ENCODE assay signal across 36 cellular contexts in the genomic region with DNA sequence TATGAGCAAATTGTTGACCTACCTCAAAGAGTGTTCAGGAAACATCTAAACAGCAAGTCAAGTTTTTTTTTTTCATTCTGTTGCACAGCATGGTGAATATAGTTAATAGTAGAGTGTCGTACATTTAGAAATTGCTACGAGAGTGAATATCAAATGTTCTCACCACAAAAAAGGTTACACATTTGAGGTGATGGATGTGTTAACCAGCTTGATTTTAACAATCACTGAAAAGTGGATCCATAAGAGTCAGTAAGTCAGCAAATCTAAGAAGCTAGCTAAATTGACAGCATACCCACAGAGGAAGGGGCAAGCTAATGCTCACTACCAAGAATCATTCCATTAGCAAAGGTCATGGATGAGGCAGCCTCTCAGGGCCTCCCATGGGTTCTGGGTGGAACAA.
"Had no signal": no experiment of that assay in that cellular context is flagged by ENCODE, and none has a peak within 500 bp of the region (broad histone marks: within the 10 kb centered on the region; RNA-seq: fewer than 3 reads in every experiment).

No MANE protein-coding gene starts in this region.

- H3K9me3 Mint-ChIP-seq: activated CD4-positive, alpha-beta T cell treated with anti-CD3 and anti-CD28 coated beads, Interleukin-2, amount 10 ng/mL, durations not matched to agents 7 days and 5 days; activated naive CD4-positive, alpha-beta T cell treated with anti-CD3 and anti-CD28 coated beads, Interleukin-2, amount 50 U/mL, for 24 hours; activated naive CD8-positive, alpha-beta T cell treated with anti-CD3 and anti-CD28 coated beads, Interleukin-2, amount 10 ng/mL, durations not matched to agents 7 days and 5 days; activated naive CD8-positive, alpha-beta T cell treated with anti-CD3 and anti-CD28 coated beads, Interleukin-2, amount 50 U/mL, for 24 hours; activated T-helper 2 cell treated with anti-CD3 and anti-CD28 coated beads, Interferon-gamma antibody, Interleukin-2, Interleukin-4, amounts not matched to agents 10 μg/mL and 5 μg/mL and 100 μg/mL, durations not matched to agents 14 hours and 24 hours and 36 hours; brain; T-helper 1 cell treated with Interleukin-12 subunit alpha and Interleukin-12 subunit beta and Interleukin-4 antibody, amounts not matched to agents 30 μg/mL and 1 μg/mL, for 36 hours; T-helper 2 cell treated with Interferon-gamma antibody and Interleukin-4, amounts not matched to agents 5 μg/mL and 100 μg/mL, for 36 hours; WTC11 had no signal

- H3K4me1 Mint-ChIP-seq: activated CD4-positive, alpha-beta memory T cell treated with anti-CD3 and anti-CD28 coated beads, Interleukin-2, amount 10 ng/mL, durations not matched to agents 7 days and 5 days; activated CD4-positive, alpha-beta T cell treated with anti-CD3 and anti-CD28 coated beads for 36 hours; activated CD4-positive, alpha-beta T cell treated with anti-CD3 and anti-CD28 coated beads, Interleukin-2, amount 10 ng/mL, durations not matched to agents 7 days and 5 days; activated CD8-positive, alpha-beta memory T cell treated with anti-CD3 and anti-CD28 coated beads, Interleukin-2, amount 10 ng/mL, durations not matched to agents 7 days and 5 days; activated naive CD4-positive, alpha-beta T cell treated with anti-CD3 and anti-CD28 coated beads, Interleukin-2, amount 10 ng/mL, durations not matched to agents 7 days and 5 days; activated naive CD4-positive, alpha-beta T cell treated with anti-CD3 and anti-CD28 coated beads, Interleukin-2, amount 50 U/mL, for 24 hours; activated naive CD8-positive, alpha-beta T cell treated with anti-CD3 and anti-CD28 coated beads, Interleukin-2, amount 10 ng/mL, durations not matched to agents 7 days and 5 days; activated naive CD8-positive, alpha-beta T cell treated with anti-CD3 and anti-CD28 coated beads, Interleukin-2, amount 50 U/mL, for 24 hours; brain; central memory CD8-positive, alpha-beta T cell; WTC11 had no signal

- H3K27me3 Mint-ChIP-seq: activated CD4-positive, alpha-beta memory T cell treated with anti-CD3 and anti-CD28 coated beads, Interleukin-2, amount 10 ng/mL, durations not matched to agents 7 days and 5 days; activated CD4-positive, alpha-beta T cell treated with anti-CD3 and anti-CD28 coated beads for 36 hours; activated CD4-positive, alpha-beta T cell treated with anti-CD3 and anti-CD28 coated beads, Interleukin-2, amount 10 ng/mL, durations not matched to agents 7 days and 5 days; activated CD8-positive, alpha-beta memory T cell treated with anti-CD3 and anti-CD28 coated beads, Interleukin-2, amount 10 ng/mL, durations not matched to agents 7 days and 5 days; activated naive CD4-positive, alpha-beta T cell treated with anti-CD3 and anti-CD28 coated beads, Interleukin-2, amount 10 ng/mL, durations not matched to agents 7 days and 5 days; activated naive CD4-positive, alpha-beta T cell treated with anti-CD3 and anti-CD28 coated beads, Interleukin-2, amount 50 U/mL, for 24 hours; activated naive CD8-positive, alpha-beta T cell; activated naive CD8-positive, alpha-beta T cell treated with anti-CD3 and anti-CD28 coated beads, Interleukin-2, amount 10 ng/mL, durations not matched to agents 7 days and 5 days; activated naive CD8-positive, alpha-beta T cell treated with anti-CD3 and anti-CD28 coated beads, Interleukin-2, amount 50 U/mL, for 24 hours; activated T-cell treated with anti-CD3 and anti-CD28 coated beads, Interleukin-2, amount 50 U/mL, for 24 hours; brain; central memory CD8-positive, alpha-beta T cell had no signal

- H3K4me3 Mint-ChIP-seq: activated CD4-positive, alpha-beta memory T cell treated with anti-CD3 and anti-CD28 coated beads, Interleukin-2, amount 10 ng/mL, durations not matched to agents 7 days and 5 days; activated CD4-positive, alpha-beta T cell treated with anti-CD3 and anti-CD28 coated beads for 36 hours; activated CD4-positive, alpha-beta T cell treated with anti-CD3 and anti-CD28 coated beads, Interleukin-2, amount 10 ng/mL, durations not matched to agents 7 days and 5 days; activated CD8-positive, alpha-beta memory T cell treated with anti-CD3 and anti-CD28 coated beads, Interleukin-2, amount 10 ng/mL, durations not matched to agents 7 days and 5 days; activated CD8-positive, alpha-beta T cell treated with anti-CD3 and anti-CD28 coated beads, Interleukin-2, amount 10 ng/mL, durations not matched to agents 7 days and 5 days; activated naive CD4-positive, alpha-beta T cell treated with anti-CD3 and anti-CD28 coated beads, Interleukin-2, amount 10 ng/mL, durations not matched to agents 7 days and 5 days; activated naive CD4-positive, alpha-beta T cell treated with anti-CD3 and anti-CD28 coated beads, Interleukin-2, amount 50 U/mL, for 24 hours; activated naive CD8-positive, alpha-beta T cell; activated naive CD8-positive, alpha-beta T cell treated with anti-CD3 and anti-CD28 coated beads, Interleukin-2, amount 10 ng/mL, durations not matched to agents 7 days and 5 days; activated naive CD8-positive, alpha-beta T cell treated with anti-CD3 and anti-CD28 coated beads, Interleukin-2, amount 50 U/mL, for 24 hours; activated T-cell treated with anti-CD3 and anti-CD28 coated beads, Interleukin-2, amount 50 U/mL, for 24 hours; brain; central memory CD8-positive, alpha-beta T cell; T-helper 1 cell treated with Interleukin-12 subunit alpha and Interleukin-12 subunit beta and Interleukin-4 antibody, amounts not matched to agents 30 μg/mL and 1 μg/mL, for 36 hours; T-helper 2 cell treated with Interferon-gamma antibody and Interleukin-4, amounts not matched to agents 5 μg/mL and 100 μg/mL, for 36 hours; WTC11 had no signal

- H3K36me3 Mint-ChIP-seq: activated CD8-positive, alpha-beta memory T cell treated with anti-CD3 and anti-CD28 coated beads, Interleukin-2, amount 10 ng/mL, durations not matched to agents 7 days and 5 days; activated naive CD4-positive, alpha-beta T cell treated with anti-CD3 and anti-CD28 coated beads, Interleukin-2, amount 10 ng/mL, durations not matched to agents 7 days and 5 days; activated naive CD4-positive, alpha-beta T cell treated with anti-CD3 and anti-CD28 coated beads, Interleukin-2, amount 50 U/mL, for 24 hours; activated naive CD8-positive, alpha-beta T cell; activated naive CD8-positive, alpha-beta T cell treated with anti-CD3 and anti-CD28 coated beads, Interleukin-2, amount 10 ng/mL, durations not matched to agents 7 days and 5 days; brain; WTC11 had no signal

- ATAC-seq: activated CD4-positive, alpha-beta T cell treated with anti-CD3 and anti-CD28 coated beads for 36 hours; activated CD4-positive, CD25-positive, alpha-beta regulatory T cell treated with anti-CD3 and anti-CD28 coated beads, Interleukin-2, amount 50 U/mL, for 24 hours; activated CD8-positive, alpha-beta memory T cell treated with anti-CD3 and anti-CD28 coated beads, Interleukin-2, amount 10 ng/mL, durations not matched to agents 7 days and 5 days; activated CD8-positive, alpha-beta T cell treated with anti-CD3 and anti-CD28 coated beads, Interleukin-2, amount 10 ng/mL, durations not matched to agents 7 days and 5 days; activated naive CD8-positive, alpha-beta T cell treated with anti-CD3 and anti-CD28 coated beads, Interleukin-2, amount 50 U/mL, for 24 hours; WTC11 had no signal

- H3K27ac Mint-ChIP-seq: activated CD4-positive, alpha-beta memory T cell treated with anti-CD3 and anti-CD28 coated beads, Interleukin-2, amount 10 ng/mL, durations not matched to agents 7 days and 5 days; activated CD4-positive, alpha-beta T cell treated with anti-CD3 and anti-CD28 coated beads for 36 hours; activated CD4-positive, alpha-beta T cell treated with anti-CD3 and anti-CD28 coated beads, Interleukin-2, amount 10 ng/mL, durations not matched to agents 7 days and 5 days; activated CD8-positive, alpha-beta memory T cell treated with anti-CD3 and anti-CD28 coated beads, Interleukin-2, amount 10 ng/mL, durations not matched to agents 7 days and 5 days; activated CD8-positive, alpha-beta T cell treated with anti-CD3 and anti-CD28 coated beads, Interleukin-2, amount 10 ng/mL, durations not matched to agents 7 days and 5 days; activated naive CD4-positive, alpha-beta T cell treated with anti-CD3 and anti-CD28 coated beads, Interleukin-2, amount 10 ng/mL, durations not matched to agents 7 days and 5 days; activated naive CD4-positive, alpha-beta T cell treated with anti-CD3 and anti-CD28 coated beads, Interleukin-2, amount 50 U/mL, for 24 hours; activated naive CD8-positive, alpha-beta T cell; activated naive CD8-positive, alpha-beta T cell treated with anti-CD3 and anti-CD28 coated beads, Interleukin-2, amount 10 ng/mL, durations not matched to agents 7 days and 5 days; activated naive CD8-positive, alpha-beta T cell treated with anti-CD3 and anti-CD28 coated beads, Interleukin-2, amount 50 U/mL, for 24 hours; activated T-cell treated with anti-CD3 and anti-CD28 coated beads, Interleukin-2, amount 50 U/mL, for 24 hours; activated T-helper 2 cell treated with anti-CD3 and anti-CD28 coated beads, Interferon-gamma antibody, Interleukin-2, Interleukin-4, amounts not matched to agents 10 μg/mL and 5 μg/mL and 100 μg/mL, durations not matched to agents 14 hours and 24 hours and 36 hours; brain; T-helper 1 cell treated with Interleukin-12 subunit alpha and Interleukin-12 subunit beta and Interleukin-4 antibody, amounts not matched to agents 30 μg/mL and 1 μg/mL, for 36 hours; T-helper 2 cell treated with Interferon-gamma antibody and Interleukin-4, amounts not matched to agents 5 μg/mL and 100 μg/mL, for 36 hours; WTC11 had no signal

- DNase-seq: activated CD4-positive, alpha-beta memory T cell treated with anti-CD3 and anti-CD28 coated beads, Interleukin-2, amount 10 ng/mL, durations not matched to agents 7 days and 5 days; activated CD4-positive, alpha-beta T cell treated with anti-CD3 and anti-CD28 coated beads for 1 hour; activated CD4-positive, alpha-beta T cell treated with anti-CD3 and anti-CD28 coated beads for 36 hours; activated CD4-positive, alpha-beta T cell treated with anti-CD3 and anti-CD28 coated beads for 48 hours; activated CD4-positive, alpha-beta T cell treated with anti-CD3 and anti-CD28 coated beads, Interleukin-2, amount 10 ng/mL, durations not matched to agents 7 days and 5 days; activated CD4-positive, alpha-beta T cell treated with anti-CD3 and anti-CD28 coated beads, Interleukin-2, amount 50 U/mL, for 48 hours; activated CD4-positive, CD25-positive, alpha-beta regulatory T cell; activated CD8-positive, alpha-beta memory T cell treated with anti-CD3 and anti-CD28 coated beads for 24 hours; activated CD8-positive, alpha-beta memory T cell treated with anti-CD3 and anti-CD28 coated beads, Interleukin-2, amount 10 ng/mL, durations not matched to agents 7 days and 5 days; activated CD8-positive, alpha-beta memory T cell treated with anti-CD3 and anti-CD28 coated beads, Interleukin-2, amount 50 U/mL, for 48 hours; activated CD8-positive, alpha-beta T cell treated with anti-CD3 and anti-CD28 coated beads, Interleukin-2, amount 10 ng/mL, durations not matched to agents 7 days and 5 days; activated effector memory CD4-positive, alpha-beta T cell treated with Interleukin-2 at 50 U/mL for 16 hours; activated gamma-delta T cell; activated naive CD4-positive, alpha-beta T cell treated with anti-CD3 and anti-CD28 coated beads, Interleukin-2, amount 10 ng/mL, durations not matched to agents 7 days and 5 days; activated naive CD4-positive, alpha-beta T cell treated with Interleukin-2 at 50 U/mL for 16 hours; activated naive CD8-positive, alpha-beta T cell treated with anti-CD3 and anti-CD28 coated beads, Interleukin-2, amount 10 ng/mL, durations not matched to agents 7 days and 5 days; activated naive CD8-positive, alpha-beta T cell treated with anti-CD3 and anti-CD28 coated beads, Interleukin-2, amount 50 U/mL, for 24 hours; activated T-cell treated with anti-CD3 and anti-CD28 coated beads, Interleukin-2, amount 50 U/mL, for 24 hours; activated T-cell treated with anti-CD3 and anti-CD28 coated beads, Interleukin-2, amount 50 U/mL, for 48 hours; amygdala; anterior cingulate cortex; caudate nucleus; cerebellar nuclear complex; T-helper 1 cell; T-helper 2 cell; T-helper 9 cell; WERI-Rb-1 had no signal
